ENCODE assay signal across 9 cellular contexts in the genomic region with DNA sequence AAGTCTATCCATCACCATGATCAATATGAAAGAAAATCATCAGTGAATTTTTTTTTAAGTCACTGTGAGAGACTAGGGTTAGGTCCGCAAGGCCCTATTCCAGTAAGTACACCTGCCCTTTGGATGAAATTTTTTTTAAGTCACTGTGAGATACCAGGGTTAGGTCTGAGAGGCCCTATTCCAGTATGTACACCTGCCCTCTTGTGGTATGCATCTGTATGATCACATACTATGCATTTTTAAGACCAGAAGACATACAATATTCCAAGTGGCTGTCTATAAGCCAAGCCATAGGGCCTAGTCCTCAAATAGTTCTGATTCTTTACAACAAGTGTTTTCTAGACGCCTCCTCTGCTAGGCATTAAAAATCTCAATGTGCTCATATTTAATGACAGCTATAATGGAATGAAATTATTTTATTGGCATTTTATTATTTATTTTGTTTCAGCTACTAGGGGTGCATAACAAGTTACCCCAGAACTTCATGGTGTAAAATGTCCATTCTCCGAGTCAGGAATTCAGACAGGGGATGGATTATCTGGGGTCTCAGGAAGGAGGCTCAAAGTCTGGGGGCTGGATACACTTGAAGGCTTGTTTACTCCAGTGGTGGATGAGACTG. TPM values are rescaled to one million over a fixed set of nuclear protein-coding genes. Genes with fewer than 3 reads are reported as not detected.
DNase-seq lines count a peak whose midpoint lies in the region; ATAC-seq, FAIRE-seq and TF ChIP-seq lines count a peak whose summit lies in the region.
"Had no signal": no experiment of that assay in that cellular context is flagged by ENCODE, and none has a peak within 500 bp of the region (broad histone marks: within the 10 kb centered on the region; RNA-seq: fewer than 3 reads in every experiment).

No MANE protein-coding gene starts in this region.

- H3K9me3 ChIP-seq in Caco-2 (no peaks in the 10 kb centered on the region), small intestine (ENCODE audit: control insufficient read depth, low read depth) (no peaks in the 10 kb centered on the region)

- no peak for TF ChIP-seq POLR2A in H54 (IDR thresholded peaks at IDR 0.05; ENCODE audit: low read depth, low read length)

- TF ChIP-seq CTCF in Caco-2 (IDR thresholded peaks at IDR 0.05; ENCODE audit: insufficient read depth in 1 of 2, low read depth in 1 of 2, low read length in 1 of 2, severe bottlenecking in 1 of 2, unreplicated experiment in 1 of 2): peak; percentile 59 to 74

- peaks cover 25% of the 10 kb centered on the region for H3K27me3 Mint-ChIP-seq in Caco-2 (ENCODE audit: insufficient read depth, unreplicated experiment)

- H3K9me3 Mint-ChIP-seq in Caco-2 (ENCODE audit: unreplicated experiment): no peaks in the 10 kb centered on the region

- WGBS in small intestine, 3 donors: 56 to 80% (median 65%) methylated on average over 3 of the region's 3 CpGs

- DNase-seq in Caco-2 (peak in 1 of 2 experiments; percentile 57), H54 (ENCODE audit: insufficient read length, low spot score) (peak; percentile 9), NCI-H460 (ENCODE audit: extremely low read depth, low read depth) (peak; percentile 56), dermis microvascular lymphatic vessel endothelial cell (ENCODE audit: low read depth in 2 of 2) (peak; percentile 77 to 84), small intestine (peak; percentile 46), islet precursor cell (no peak), NCI-H1436 treated with DMSO at 0.1 percent for 48 hours (lab: John Stamatoyannopoulos, UW) (no peak)

- POLR2A ChIA-PET in Caco-2 (lab: Charles Lee): no interaction called here

- BruUV-seq in Caco-2 (replicated peaks; lab: Mats Ljungman, UMichigan): no TSS peak

- H3K4me3 ChIP-seq in Caco-2 (ENCODE audit: low read depth, low read length) (no peak overlapping the region), small intestine (ENCODE audit: low read depth in 1 of 2, low read length in 2 of 2) (no peak overlapping the region)

- intact Hi-C loops in Caco-2 (cut with micrococcal nuclease; ENCODE audit: unreplicated experiment): loop anchor here (2.0 to 10.0 kb wide), 3 partner anchors 105 to 583 kb away; no protein-coding TSS in a partner anchor

- no peaks in the 10 kb centered on the region for H3K4me1 Mint-ChIP-seq in Caco-2 (ENCODE audit: low read depth, unreplicated experiment)

- no peak for ATAC-seq in HG02610 (IDR thresholded peaks at IDR 0.05; ENCODE audit: unreplicated experiment)

- H3K4me3 Mint-ChIP-seq in Caco-2 (ENCODE audit: unreplicated experiment): no peak overlapping the region

- CTCF ChIA-PET in Caco-2 (lab: Charles Lee): no interaction called here

- H3K27ac Mint-ChIP-seq in Caco-2 (ENCODE audit: unreplicated experiment): no peak overlapping the region

- H3K27ac ChIP-seq in small intestine (ENCODE audit: low read depth in 1 of 2, low read length in 1 of 2): no peak overlapping the region

- no peaks in the 10 kb centered on the region for H3K27me3 ChIP-seq in Caco-2 (replicated peaks; ENCODE audit: control insufficient read depth, insufficient read depth, low read length)
- peaks cover 0 to 7% of the 10 kb centered on the region in 2 donors for H3K27me3 ChIP-seq in small intestine (ENCODE audit: control insufficient read depth in 2 of 2, insufficient read depth in 2 of 2, low read length in 2 of 2)

- H3K36me3 Mint-ChIP-seq in Caco-2 (ENCODE audit: insufficient read depth, unreplicated experiment): no peaks in the 10 kb centered on the region

- no peaks in the 10 kb centered on the region for H3K36me3 ChIP-seq in Caco-2 (ENCODE audit: control insufficient read depth, insufficient read depth, low read length)
- H3K36me3 ChIP-seq in small intestine (ENCODE audit: control insufficient read depth in 2 of 2, insufficient read depth in 2 of 2, low read length in 2 of 2): no peaks in the 10 kb centered on the region

- H3K4me1 ChIP-seq in Caco-2 (no peaks in the 10 kb centered on the region), small intestine (ENCODE audit: control insufficient read depth in 2 of 2, insufficient read depth in 1 of 2, low read depth in 1 of 2, low read length in 1 of 2) (no peaks in the 10 kb centered on the region)

- FAIRE-seq in H54 (lab: Jason Lieb, UNC) (no peak), small intestine (lab: Jason Lieb, UNC) (no peak)

RNA-seq across cellular contexts. Expression of a gene that starts 53.1 kb away (rescaled TPM):
- total RNA-seq in Caco-2 (2022): not detected in 2 replicates
- not detected in 2 replicates for total RNA-seq in NCI-H460 (2014; rRNA removed; shearing (Covaris generic))
- polyA plus RNA-seq in NCI-H460 (2014; cell fraction: nucleus; rRNA removed): not detected in 2 replicates
- total RNA-seq in dermis microvascular lymphatic vessel endothelial cell: not detected in 2 replicates
- polyA plus RNA-seq in small intestine: not detected
- polyA plus RNA-seq: thymus had no signal

Comparison
In these comparisons a context has a peak if more than half of its experiments do, and no peak if none do; other contexts are left out.
1. DNase-seq: peak in H54 (single experiment), NCI-H460 (single experiment), dermis microvascular lymphatic vessel endothelial cell (2 of 2) and small intestine (single experiment); none in islet precursor cell (single experiment) and NCI-H1436 treated with DMSO at 0.1 percent for 48 hours (single experiment).